Comparison of ENCODE assay signal across 15 cellular contexts in genomic region chr1:20834192-20834591, GRCh38. TPM values are rescaled to one million over a fixed set of nuclear protein-coding genes. Genes with fewer than 3 reads are reported as not detected.
A peak's percentile ranks its signal among the peaks of the same experiment; 100 is the strongest.
DNase-seq lines count a peak whose midpoint lies in the region; TF ChIP-seq lines count a peak whose summit lies in the region.
"Had no signal": no experiment of that assay in that cellular context is flagged by ENCODE, and none has a peak within 500 bp of the region (broad histone marks: within the 10 kb centered on the region; RNA-seq: fewer than 3 reads in every experiment).

No MANE protein-coding gene starts in this region.

- 89 to 97% (median 96%) methylated on average over 1 of the region's 1 CpG for WGBS in ovary, 3 donors

- 0 out of 2 replicates have a peak, but pooled peaks cover 3% of the 10 kb centered on the region for H3K9me3 ChIP-seq in AG04450 (ENCODE audit: control insufficient read depth, insufficient read depth, low read length)
- H3K9me3 ChIP-seq in ovary = no peaks in the 10 kb centered on the region
- H3K9me3 ChIP-seq: Caco-2 had no signal

- TF ChIP-seq CTCF in AG04450 (IDR thresholded peaks at IDR 0.05; ENCODE audit: low read depth, low read length) (no peak), HFFc6 (IDR thresholded peaks at IDR 0.05) (no peak), ovary (IDR thresholded peaks at IDR 0.05) (no peak)

- H3K4me3 ChIP-seq in AG04450 (ENCODE audit: low read depth, low read length) (no peak overlapping the region), ovary (no peak overlapping the region), H7 (ENCODE audit: insufficient read depth, low read depth, low read length) (no peak overlapping the region)
- H3K4me3 ChIP-seq: BLaER1 had no signal

- H3K4me1 ChIP-seq in ovary (ENCODE audit: insufficient read depth) = no peaks in the 10 kb centered on the region
- H3K4me1 ChIP-seq: BLaER1, Caco-2 had no signal

- TF ChIP-seq POLR2A in ovary (IDR thresholded peaks at IDR 0.05) = no peak

- H3K4me1 Mint-ChIP-seq in HFFc6 (ENCODE audit: low read depth) = peaks cover 37% of the 10 kb centered on the region
- H3K4me1 Mint-ChIP-seq: B cell had no signal

- H3K4me3 Mint-ChIP-seq in HFFc6 = no peak overlapping the region
- H3K4me3 Mint-ChIP-seq: B cell; CD4-positive, CD25-positive, alpha-beta regulatory T cell; CD8-positive, alpha-beta T cell had no signal

- CTCF ChIA-PET in AG04450 (lab: Charles Lee) = no interaction called here

- peaks cover 26% of the 10 kb centered on the region for H3K36me3 Mint-ChIP-seq in HFFc6 (ENCODE audit: low read depth)

- H3K27ac ChIP-seq in AG04450 (ENCODE audit: low read depth, low read length) (peak overlapping the region; percentile 11), ovary (no peak overlapping the region)
- H3K27ac ChIP-seq: BLaER1, C4-2B had no signal

- no peaks in the 10 kb centered on the region for H3K27me3 ChIP-seq in AG04450 (ENCODE audit: control insufficient read depth, insufficient read depth, low read length)
- no peaks in the 10 kb centered on the region for H3K27me3 ChIP-seq in ovary
- no peaks in the 10 kb centered on the region for H3K27me3 ChIP-seq in H7 (ENCODE audit: control insufficient read depth, insufficient read depth, low read length)
- H3K27me3 ChIP-seq: BLaER1 had no signal

- no peaks in the 10 kb centered on the region for H3K9me3 Mint-ChIP-seq in HFFc6
- H3K9me3 Mint-ChIP-seq: CD8-positive, alpha-beta T cell had no signal

- H3K27ac Mint-ChIP-seq in HFFc6 = peak overlapping the region; percentile 3; the same call in 1 of the 2 replicates
- H3K27ac Mint-ChIP-seq: B cell; CD8-positive, alpha-beta T cell had no signal

- intact Hi-C loops in ovary (cut with DNase I) (no loop called here), head of caudate nucleus (cut with DNase I) (no loop called here)

- H3K27me3 Mint-ChIP-seq in HFFc6 (ENCODE audit: insufficient read depth) = no peaks in the 10 kb centered on the region; the same call in 1 of the 2 replicates
- H3K27me3 Mint-ChIP-seq: B cell; CD4-positive, CD25-positive, alpha-beta regulatory T cell had no signal

- H3K36me3 ChIP-seq in ovary (no peaks in the 10 kb centered on the region), H7 (replicated peaks; ENCODE audit: control insufficient read depth, insufficient read depth, low read length) (no peaks in the 10 kb centered on the region; the same call in 1 of the 2 replicates)

- POLR2A ChIA-PET in AG04450 (lab: Yijun Ruan, JAX) = no interaction called here

- TF ChIP-seq EP300 in ovary (IDR thresholded peaks at IDR 0.05) = no peak

- DNase-seq in AG04450 (ENCODE audit: low read depth, low spot score) (no peak), HFFc6 (no peak), fibroblast of gingiva (ENCODE audit: low read depth) (peak; percentile 62), ovary (no peak), head of caudate nucleus (no peak), H7 (no peak)
- DNase-seq: Caco-2; CD4-positive, CD25-positive, alpha-beta regulatory T cell; CD8-positive, alpha-beta T cell; DMS153; DND-41; GOT3 had no signal

RNA-seq across cellular contexts. Expression of gene HP1BP3, which starts 47.1 kb away (rescaled TPM):
- 141 and 203 TPM in 2 replicates for polyA plus RNA-seq in AG04450 (2011; rRNA removed)
- polyA minus RNA-seq in AG04450 (2011; rRNA and poly(A)+ RNA removed) = 94.1 and 123 TPM in 2 replicates
- total RNA-seq in HFFc6 (2021; fragmentation: NEBNext Ultra II Directional; extraction: Animal tissue kit (Norgen Biotek cat#: 25700)) = 100 to 1,000 TPM; 171 to 207 (median 200) TPM
- 100 to 1,000 TPM; 184 to 260 (median 211) TPM for total RNA-seq in ovary
- polyA plus RNA-seq in ovary = 100 to 1,000 TPM; 162 to 302 TPM
- 119 and 137 TPM in 2 replicates for total RNA-seq in H7 (2014; rRNA removed; shearing (Covaris generic))
